28 cellular contexts compared by ENCODE assay signal in the genomic region with DNA sequence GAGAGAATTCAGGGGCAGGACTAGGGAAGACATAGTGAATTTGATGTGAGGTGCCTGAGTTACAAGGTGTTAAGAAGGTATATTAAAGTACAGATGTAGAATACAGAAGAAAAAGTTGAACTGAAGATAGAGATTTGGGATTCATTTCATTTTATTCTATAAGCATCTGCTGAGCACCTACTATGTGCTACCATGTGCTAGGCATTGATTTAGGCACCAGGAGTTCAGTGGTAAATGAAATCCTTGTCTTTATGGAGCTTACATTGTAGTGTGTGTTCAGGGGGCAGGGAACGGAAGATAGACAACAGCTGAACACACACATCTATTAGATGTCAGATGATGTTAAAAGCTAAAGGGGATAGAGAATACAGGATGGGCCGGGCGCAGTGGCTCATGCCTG. TPM values are rescaled to one million over a fixed set of nuclear protein-coding genes. Genes with fewer than 3 reads are reported as not detected.
"Had no signal": no experiment of that assay in that cellular context is flagged by ENCODE, and none has a peak within 500 bp of the region (broad histone marks: within the 10 kb centered on the region; RNA-seq: fewer than 3 reads in every experiment).

No MANE protein-coding gene starts in this region.

- DNase-seq: natural killer cell; occipital lobe; ovary; posterior cingulate gyrus; psoas muscle; right cardiac atrium; spleen; stimulated activated CD4-positive, alpha-beta T cell treated with anti-CD3 and anti-CD28 coated beads, Interleukin-12 subunit alpha, Interleukin-12 subunit beta, amount 100 ng/mL, for 4 hours; stimulated activated CD4-positive, alpha-beta T cell treated with anti-CD3 and anti-CD28 coated beads, Interleukin-1b, Interleukin-23, amount 100 ng/mL, for 48 hours; stimulated activated CD4-positive, alpha-beta T cell treated with anti-CD3 and anti-CD28 coated beads, Interleukin-4, amount 100 ng/mL, for 1 hour; stimulated activated CD4-positive, alpha-beta T cell treated with anti-CD3 and anti-CD28 coated beads, Interleukin-4, amount 100 ng/mL, for 4 hours; stimulated activated CD8-positive, alpha-beta memory T cell treated with anti-CD3 and anti-CD28 coated beads, Interleukin-4, amount 100 ng/mL, for 48 hours; stimulated activated naive CD4-positive, alpha-beta T cell; stimulated activated naive CD8-positive, alpha-beta T cell treated with anti-CD3 and anti-CD28 coated beads, Interleukin-15, amount 100 ng/mL, for 72 hours; stimulated activated naive CD8-positive, alpha-beta T cell treated with anti-CD3 and anti-CD28 coated beads, Interleukin-15, Interleukin-2, amounts not matched to agents 100 U/mL and 50 U/mL, for 24 hours; substantia nigra; testis; tibial artery; transverse colon; upper lobe of right lung; uterus had no signal

- H3K4me3 ChIP-seq: neural progenitor cell, ovary, psoas muscle, skin epidermis, smooth muscle cell, spleen, suprapubic skin, testis, tibial artery, transverse colon, upper lobe of right lung, uterus had no signal

- H3K79me2 ChIP-seq: parathyroid adenoma had no signal

- H3K9ac ChIP-seq: neural progenitor cell, parathyroid adenoma had no signal

- H3K4me1 ChIP-seq: parathyroid adenoma, testis, upper lobe of right lung had no signal

- H3K36me3 ChIP-seq: neural progenitor cell, ovary, suprapubic skin, transverse colon, upper lobe of right lung, uterus had no signal

- ATAC-seq: natural killer cell; psoas muscle; right cardiac atrium; sciatic nerve; stimulated activated memory B cell treated with anti-CD40 and anti-IgM and Interleukin-4, amounts not matched to agents 10 μg/mL and 1 μg/mL and 100 μg/mL, for 72 hours; stimulated activated naive CD8-positive, alpha-beta T cell treated with anti-CD3 and anti-CD28 coated beads, Interleukin-15, amount 100 ng/mL, for 72 hours; stimulated activated naive CD8-positive, alpha-beta T cell treated with anti-CD3 and anti-CD28 coated beads, Interleukin-15, Interleukin-2, amounts not matched to agents 100 U/mL and 50 U/mL, for 24 hours; upper lobe of right lung had no signal

- H3K27me3 ChIP-seq: neural progenitor cell, ovary, spleen, suprapubic skin, testis, tibial artery, transverse colon, upper lobe of right lung, uterus had no signal

- H3K9me3 ChIP-seq: ovary, psoas muscle, spleen, suprapubic skin, testis, tibial artery, transverse colon, upper lobe of right lung, uterus had no signal

- H3K4me2 ChIP-seq: neural progenitor cell, smooth muscle cell had no signal

- H2AFZ ChIP-seq: neural progenitor cell, parathyroid adenoma had no signal

- H3K27ac ChIP-seq: neural progenitor cell, ovary, parathyroid adenoma, psoas muscle, skin epidermis, spleen, suprapubic skin, testis, tibial artery, transverse colon, upper lobe of right lung, uterus had no signal

RNA-seq across cellular contexts. Expression of a gene that starts 2.8 kb away (rescaled TPM):
- total RNA-seq: transverse colon had no signal
